ENCODE assay signal across 1 cellular context in genomic region chr1:32351077-32351858, GRCh38.
TF ChIP-seq lines count a peak whose summit lies in the region.

No MANE protein-coding gene starts in this region.

TF ChIP-seq in K562, 482 proteins besides CTCF, POLR2A, EP300 and RAD21 (continued from another document and continues in another):
- TF ChIP-seq REST (CRISPR knock-in tag; IDR thresholded peaks at IDR 0.05; ENCODE audit: low read depth) = 0 out of 2 replicates have a peak, but pooled peaks have one; percentile 65
- TF ChIP-seq ZNF644 (tag; IDR thresholded peaks at IDR 0.05; ENCODE audit: low read depth) = 0 out of 2 replicates have a peak, but pooled peaks have one; percentile 64
- peak; percentile 86 for TF ChIP-seq GABPA (tag; conservative IDR thresholded peaks at IDR 0.05; ENCODE audit: low read depth)
- peak; percentile 84 for TF ChIP-seq EP400 (IDR thresholded peaks at IDR 0.05)
- TF ChIP-seq BRF2 (IDR thresholded peaks at IDR 0.05; ENCODE audit: borderline replicate concordance, insufficient read depth, insufficient read length) = no peak
- TF ChIP-seq GTF2A2 (tag; IDR thresholded peaks at IDR 0.05) = no peak
- TF ChIP-seq SRF (CRISPR knock-in tag; IDR thresholded peaks at IDR 0.05) = no peak
- peak; percentile 57 for TF ChIP-seq CREB1 (IDR thresholded peaks at IDR 0.05)
- TF ChIP-seq CREB1 (CRISPR knock-in tag; IDR thresholded peaks at IDR 0.05) = peak; percentile 67
- TF ChIP-seq ETV5 (CRISPR knock-in tag; IDR thresholded peaks at IDR 0.05; ENCODE audit: low read depth) = peak; percentile 24; the same call in 1 of the 2 replicates
- TF ChIP-seq KDM1A (IDR thresholded peaks at IDR 0.05) = no peak
- peak; percentile 85 for TF ChIP-seq NUFIP1 (IDR thresholded peaks at IDR 0.05; ENCODE audit: partially characterized antibody)
- no peak for TF ChIP-seq E2F4 (CRISPR knock-in tag; IDR thresholded peaks at IDR 0.05; ENCODE audit: low read depth)
- no peak for TF ChIP-seq ZEB2 (IDR thresholded peaks at IDR 0.05)
- TF ChIP-seq IRF9 (tag; IDR thresholded peaks at IDR 0.05) = no peak; the same call in 1 of the 2 replicates
- TF ChIP-seq POLR2B (IDR thresholded peaks at IDR 0.05; ENCODE audit: low read depth, partially characterized antibody) = no peak
- TF ChIP-seq ZNF165 (CRISPR knock-in tag; IDR thresholded peaks at IDR 0.05; ENCODE audit: borderline replicate concordance) = no peak
- no peak for TF ChIP-seq ZHX1 (conservative IDR thresholded peaks at IDR 0.05; ENCODE audit: low read length)
- no peak for TF ChIP-seq NCOA1 (IDR thresholded peaks at IDR 0.05; ENCODE audit: low read depth)
- TF ChIP-seq JUN (IDR thresholded peaks at IDR 0.05; ENCODE audit: borderline replicate concordance, low read depth, low read length) = peak; percentile 60; the same call in 1 of the 2 replicates
- no peak for TF ChIP-seq JUN (CRISPR knock-in tag; IDR thresholded peaks at IDR 0.05; ENCODE audit: borderline replicate concordance)
- no peak for TF ChIP-seq NFATC3 (IDR thresholded peaks at IDR 0.05)
- no peak for TF ChIP-seq HNRNPLL (IDR thresholded peaks at IDR 0.05; ENCODE audit: low read depth, low read length, poor library complexity, severe bottlenecking)
- TF ChIP-seq ZNF639 (CRISPR knock-in tag; conservative IDR thresholded peaks at IDR 0.05 in 1 of 2, IDR thresholded peaks at IDR 0.05 in 1 of 2) = peak in 1 of 2 experiments; percentile 92; a peak in 2 of 4 replicates
- TF ChIP-seq ESRRA (IDR thresholded peaks at IDR 0.05; ENCODE audit: borderline replicate concordance, low read depth) = peak; percentile 69; the same call in 1 of the 2 replicates
- TF ChIP-seq BCLAF1 (IDR thresholded peaks at IDR 0.05; ENCODE audit: borderline replicate concordance in 1 of 2, control insufficient read depth in 1 of 2, low read depth in 2 of 2, low read length in 1 of 2) = no peak
- 0 out of 4 replicates have a peak, but pooled peaks of 1 of the 2 experiments have one; percentile 47 for TF ChIP-seq KDM4B (IDR thresholded peaks at IDR 0.05; ENCODE audit: borderline replicate concordance in 2 of 2, low read depth in 1 of 2)
- TF ChIP-seq ZKSCAN3 (CRISPR knock-in tag; IDR thresholded peaks at IDR 0.05) = no peak
- TF ChIP-seq KLF6 (CRISPR knock-in tag; IDR thresholded peaks at IDR 0.05; ENCODE audit: borderline replicate concordance) = peak; percentile 85; the same call in 1 of the 2 replicates
- no peak for TF ChIP-seq EHMT2 (IDR thresholded peaks at IDR 0.05)
- no peak for TF ChIP-seq U2AF2 (optimal IDR thresholded peaks at IDR 0.05; ENCODE audit: low read depth, low read length)
- TF ChIP-seq ZNF586 (CRISPR knock-in tag; conservative IDR thresholded peaks at IDR 0.05) = no peak
- peak; percentile 59 for TF ChIP-seq ETS1 (conservative IDR thresholded peaks at IDR 0.05; ENCODE audit: control insufficient read depth, low read depth, low read length)
- no peak for TF ChIP-seq LCOR (CRISPR knock-in tag; IDR thresholded peaks at IDR 0.05)
- no peak for TF ChIP-seq SETDB1 (IDR thresholded peaks at IDR 0.05; ENCODE audit: low read length)
- TF ChIP-seq SMARCA5 (IDR thresholded peaks at IDR 0.05) = no peak
- TF ChIP-seq NRF1 (conservative IDR thresholded peaks at IDR 0.05 in 1 of 2, IDR thresholded peaks at IDR 0.05 in 1 of 2) = peak in 1 of 2 experiments; percentile 67; a peak in 2 of 4 replicates
- no peak for TF ChIP-seq MEF2D (tag; conservative IDR thresholded peaks at IDR 0.05; ENCODE audit: low read depth)
- TF ChIP-seq FOXM1 (IDR thresholded peaks at IDR 0.05; ENCODE audit: low read depth) = no peak
- peak; percentile 24; the same call in 1 of the 2 replicates for TF ChIP-seq FOXM1 (CRISPR knock-in tag; IDR thresholded peaks at IDR 0.05; ENCODE audit: low read depth)
- peak; percentile 72 for TF ChIP-seq CHD2 (IDR thresholded peaks at IDR 0.05; ENCODE audit: low read depth, low read length)
- TF ChIP-seq ZNF239 (CRISPR knock-in tag; IDR thresholded peaks at IDR 0.05) = peak; percentile 76
- TF ChIP-seq RHOXF2B (CRISPR knock-in tag; conservative IDR thresholded peaks at IDR 0.05) = no peak
- no peak for TF ChIP-seq E2F3 (CRISPR knock-in tag; IDR thresholded peaks at IDR 0.05)
- TF ChIP-seq DDX20 (tag; IDR thresholded peaks at IDR 0.05; ENCODE audit: low read depth) = no peak
- no peak for TF ChIP-seq ZNF280A (IDR thresholded peaks at IDR 0.05; ENCODE audit: low read depth, partially characterized antibody)
- TF ChIP-seq IFI16 (CRISPR knock-in tag; IDR thresholded peaks at IDR 0.05) = no peak
- TF ChIP-seq ZNF444 (CRISPR knock-in tag; IDR thresholded peaks at IDR 0.05) = no peak
- TF ChIP-seq ZNF551 (CRISPR knock-in tag; IDR thresholded peaks at IDR 0.05) = no peak
- peak; percentile 79; the same call in 1 of the 2 replicates for TF ChIP-seq ZNF232 (CRISPR knock-in tag; IDR thresholded peaks at IDR 0.05)
- no peak for TF ChIP-seq CREB3 (tag; conservative IDR thresholded peaks at IDR 0.05; ENCODE audit: low read depth)
